Comparison of ENCODE assay signal across 27 cellular contexts in genomic region chr3:62168356-62168755, GRCh38.
"Had no signal": no experiment of that assay in that cellular context is flagged by ENCODE, and none has a peak within 500 bp of the region (broad histone marks: within the 10 kb centered on the region; RNA-seq: fewer than 3 reads in every experiment).

No MANE protein-coding gene starts in this region.

- H3K4me1 ChIP-seq: pancreas, prostate gland, right lobe of liver, suprapubic skin, testis, tibial nerve, vagina had no signal

- H3K9me3 ChIP-seq: neutrophil, pancreas, prostate gland, right lobe of liver, suprapubic skin, testis, tibial nerve, upper lobe of left lung, vagina had no signal

- H3K9me3 Mint-ChIP-seq: natural killer cell; stimulated activated effector memory CD8-positive, alpha-beta T cell treated with anti-CD3 and anti-CD28 coated beads, Interleukin-12 subunit alpha, Interleukin-12 subunit beta, amount 100 ng/mL, for 72 hours; stimulated activated naive CD8-positive, alpha-beta T cell treated with anti-CD3 and anti-CD28 coated beads, Interleukin-15, amount 100 ng/mL, for 72 hours had no signal

- H3K4me3 ChIP-seq: pancreas, prostate gland, right lobe of liver, sigmoid colon, suprapubic skin, testis, tibial nerve, upper lobe of left lung, vagina had no signal

- H3K4me1 Mint-ChIP-seq: natural killer cell; nephron; stimulated activated effector memory CD8-positive, alpha-beta T cell treated with anti-CD3 and anti-CD28 coated beads, Interleukin-12 subunit alpha, Interleukin-12 subunit beta, amount 100 ng/mL, for 72 hours; stimulated activated naive CD8-positive, alpha-beta T cell treated with anti-CD3 and anti-CD28 coated beads, Interleukin-15, amount 100 ng/mL, for 72 hours had no signal

- H3K27me3 ChIP-seq: neutrophil, pancreas, right lobe of liver, sigmoid colon, suprapubic skin, testis, tibial nerve, upper lobe of left lung, vagina had no signal

- H3K27ac Mint-ChIP-seq: naive thymus-derived CD4-positive, alpha-beta T cell; natural killer cell; nephron; stimulated activated effector memory CD8-positive, alpha-beta T cell treated with anti-CD3 and anti-CD28 coated beads, Interleukin-12 subunit alpha, Interleukin-12 subunit beta, amount 100 ng/mL, for 72 hours had no signal

- ATAC-seq: naive thymus-derived CD4-positive, alpha-beta T cell; natural killer cell; pancreas; right lobe of liver; stimulated activated effector memory CD8-positive, alpha-beta T cell treated with anti-CD3 and anti-CD28 coated beads, Interleukin-12 subunit alpha, Interleukin-12 subunit beta, amount 100 ng/mL, for 72 hours; stimulated activated naive CD8-positive, alpha-beta T cell treated with anti-CD3 and anti-CD28 coated beads, Interleukin-15, amount 100 ng/mL, for 72 hours; stimulated activated naive CD8-positive, alpha-beta T cell treated with anti-CD3 and anti-CD28 coated beads, Interleukin-15, Interleukin-2, amounts not matched to agents 100 U/mL and 50 U/mL, for 24 hours had no signal

- H3K36me3 Mint-ChIP-seq: natural killer cell; stimulated activated effector memory CD8-positive, alpha-beta T cell treated with anti-CD3 and anti-CD28 coated beads, Interleukin-12 subunit alpha, Interleukin-12 subunit beta, amount 100 ng/mL, for 72 hours had no signal

- DNase-seq: naive thymus-derived CD4-positive, alpha-beta T cell; natural killer cell; nucleus accumbens; pancreas; right cardiac atrium; right lobe of liver; sigmoid colon; small intestine; stimulated activated CD4-positive, alpha-beta T cell treated with anti-CD3 and anti-CD28 coated beads, Interleukin-15, amount 100 ng/mL, for 24 hours; stimulated activated CD4-positive, alpha-beta T cell treated with anti-CD3 and anti-CD28 coated beads, Interleukin-2, amount 100 ng/mL, for 24 hours; stimulated activated CD4-positive, alpha-beta T cell treated with anti-CD3 and anti-CD28 coated beads, Interleukin-2, amount 100 ng/mL, for 48 hours; stimulated activated CD4-positive, alpha-beta T cell treated with anti-CD3 and anti-CD28 coated beads, Interleukin-4, amount 100 ng/mL, for 24 hours; stimulated activated naive CD4-positive, alpha-beta T cell; stimulated activated naive CD8-positive, alpha-beta T cell treated with anti-CD3 and anti-CD28 coated beads, Interleukin-15, amount 100 ng/mL, for 72 hours; stimulated activated naive CD8-positive, alpha-beta T cell treated with anti-CD3 and anti-CD28 coated beads, Interleukin-15, Interleukin-2, amounts not matched to agents 100 U/mL and 50 U/mL, for 24 hours; substantia nigra; testis; trophoblast cell; upper lobe of left lung had no signal

- H3K27ac ChIP-seq: neutrophil, pancreas, prostate gland, right lobe of liver, suprapubic skin, testis, tibial nerve, upper lobe of left lung, vagina had no signal

- H3K4me3 Mint-ChIP-seq: naive thymus-derived CD4-positive, alpha-beta T cell; natural killer cell; nephron; neural crest cell; stimulated activated effector memory CD8-positive, alpha-beta T cell treated with anti-CD3 and anti-CD28 coated beads, Interleukin-12 subunit alpha, Interleukin-12 subunit beta, amount 100 ng/mL, for 72 hours; stimulated activated naive CD8-positive, alpha-beta T cell treated with anti-CD3 and anti-CD28 coated beads, Interleukin-15, amount 100 ng/mL, for 72 hours had no signal

- H3K36me3 ChIP-seq: neutrophil, pancreas, prostate gland, right lobe of liver, sigmoid colon, suprapubic skin, upper lobe of left lung, vagina had no signal
